Comparison of ENCODE assay signal across 8 cellular contexts in genomic region chr2:101306410-101306809, GRCh38. TPM values are rescaled to one million over a fixed set of nuclear protein-coding genes. Genes with fewer than 3 reads are reported as not detected.
DNase-seq lines count a peak whose midpoint lies in the region; ATAC-seq and TF ChIP-seq lines count a peak whose summit lies in the region.

No MANE protein-coding gene starts in this region.

- H3K27ac Mint-ChIP-seq in activated T-cell treated with anti-CD3 and anti-CD28 coated beads, Interleukin-2, amount 50 U/mL, for 72 hours: peak overlapping the region; percentile 97
- H3K27ac Mint-ChIP-seq in immature natural killer cell: peak overlapping the region; percentile 97 to 100 (median 100)

- no peak for TF ChIP-seq CTCF in tibial nerve (IDR thresholded peaks at IDR 0.05)

- H3K36me3 Mint-ChIP-seq in activated T-cell treated with anti-CD3 and anti-CD28 coated beads, Interleukin-2, amount 50 U/mL, for 72 hours (ENCODE audit: insufficient read depth in 2 of 2): peaks cover 3 to 12% of the 10 kb centered on the region in 2 donors
- peaks cover 0 to 6% (median 3%) of the 10 kb centered on the region in 3 donors for H3K36me3 Mint-ChIP-seq in immature natural killer cell

- peak in 1 of 2 donors; percentile 21 for DNase-seq in activated T-cell treated with anti-CD3 and anti-CD28 coated beads, Interleukin-2, amount 50 U/mL, for 72 hours
- DNase-seq in immature natural killer cell: no peak
- no peak for DNase-seq in tibial nerve (ENCODE audit: low spot score in 2 of 2)
- no peak for DNase-seq in SIG-M5 (lab: John Stamatoyannopoulos, UW)
- no peak for DNase-seq in SIG-M5 treated with dmso at 0.1 percent for 504 hours (lab: John Stamatoyannopoulos, UW; ENCODE audit: unreplicated experiment)

- 49 to 55% methylated on average over 7 of the region's 7 CpGs for WGBS in tibial nerve, 2 donors

- no peaks in the 10 kb centered on the region for H3K36me3 ChIP-seq in tibial nerve

- no peaks in the 10 kb centered on the region for H3K27me3 ChIP-seq in tibial nerve

- TF ChIP-seq POLR2A in tibial nerve (IDR thresholded peaks at IDR 0.05): no peak

- peaks cover 0 to 66% (median 33%) of the 10 kb centered on the region in 4 donors for H3K4me1 ChIP-seq in tibial nerve

- peak; percentile 2 for ATAC-seq in GM19025 (IDR thresholded peaks at IDR 0.05; ENCODE audit: low read depth, unreplicated experiment)
- ATAC-seq in HG03064 (IDR thresholded peaks at IDR 0.05; ENCODE audit: low read depth, unreplicated experiment): peak; percentile 1
- ATAC-seq in activated T-cell treated with anti-CD3 and anti-CD28 coated beads, Interleukin-2, amount 50 U/mL, for 72 hours (replicated peaks in 1 of 2): peak; percentile 0 to 3
- ATAC-seq in HG03469 (IDR thresholded peaks at IDR 0.05; ENCODE audit: unreplicated experiment): no peak

- H3K27ac ChIP-seq in tibial nerve: peak overlapping the region in 3 of 4 donors; percentile 88 to 98 (median 94)

- H3K4me3 ChIP-seq in tibial nerve: peak overlapping the region; percentile 65 to 100 (median 93)

- H3K9me3 ChIP-seq in tibial nerve: no peaks in the 10 kb centered on the region

- no peaks in the 10 kb centered on the region for H3K27me3 Mint-ChIP-seq in activated T-cell treated with anti-CD3 and anti-CD28 coated beads, Interleukin-2, amount 50 U/mL, for 72 hours (ENCODE audit: low read depth)
- H3K27me3 Mint-ChIP-seq in immature natural killer cell (ENCODE audit: low read depth in 3 of 3): peaks cover 9 to 26% (median 20%) of the 10 kb centered on the region in 3 donors

- H3K9me3 Mint-ChIP-seq in activated T-cell treated with anti-CD3 and anti-CD28 coated beads, Interleukin-2, amount 50 U/mL, for 72 hours: no peaks in the 10 kb centered on the region
- H3K9me3 Mint-ChIP-seq in immature natural killer cell: no peaks in the 10 kb centered on the region

- peak overlapping the region; percentile 98 for H3K4me3 Mint-ChIP-seq in activated T-cell treated with anti-CD3 and anti-CD28 coated beads, Interleukin-2, amount 50 U/mL, for 72 hours
- H3K4me3 Mint-ChIP-seq in immature natural killer cell: peak overlapping the region; percentile 91 to 99 (median 98)

- peaks cover 84% of the 10 kb centered on the region for H3K4me1 Mint-ChIP-seq in activated T-cell treated with anti-CD3 and anti-CD28 coated beads, Interleukin-2, amount 50 U/mL, for 72 hours (ENCODE audit: low read depth)
- H3K4me1 Mint-ChIP-seq in immature natural killer cell: peaks cover 85 to 89% of the 10 kb centered on the region in 2 donors

- no peak for TF ChIP-seq EP300 in tibial nerve (IDR thresholded peaks at IDR 0.05)

RNA-seq across cellular contexts. Expression of gene RNF149, which starts 2.1 kb away (rescaled TPM):
- total RNA-seq in activated T-cell treated with anti-CD3 and anti-CD28 coated beads, Interleukin-2, amount 50 U/mL, for 72 hours: 10 to 100 TPM; 30.9 to 50.8 TPM
- polyA plus RNA-seq in immature natural killer cell: 10 to 100 TPM; 45.5 to 79.9 (median 50.9) TPM
- 100 to 1,000 TPM in 1 of 4 donors, 10 to 100 TPM in 3; 61.0 to 108 (median 67.3) TPM for total RNA-seq in tibial nerve

RNA-seq across cellular contexts. Expression of gene CNOT11, which starts 53.7 kb away (rescaled TPM):
- 10 to 100 TPM; 57.4 to 59.3 TPM for total RNA-seq in activated T-cell treated with anti-CD3 and anti-CD28 coated beads, Interleukin-2, amount 50 U/mL, for 72 hours
- polyA plus RNA-seq in immature natural killer cell: 10 to 100 TPM; 37.0 to 56.9 (median 39.3) TPM
- total RNA-seq in tibial nerve: 10 to 100 TPM; 17.5 to 29.9 (median 19.6) TPM
